In the genomic region with DNA sequence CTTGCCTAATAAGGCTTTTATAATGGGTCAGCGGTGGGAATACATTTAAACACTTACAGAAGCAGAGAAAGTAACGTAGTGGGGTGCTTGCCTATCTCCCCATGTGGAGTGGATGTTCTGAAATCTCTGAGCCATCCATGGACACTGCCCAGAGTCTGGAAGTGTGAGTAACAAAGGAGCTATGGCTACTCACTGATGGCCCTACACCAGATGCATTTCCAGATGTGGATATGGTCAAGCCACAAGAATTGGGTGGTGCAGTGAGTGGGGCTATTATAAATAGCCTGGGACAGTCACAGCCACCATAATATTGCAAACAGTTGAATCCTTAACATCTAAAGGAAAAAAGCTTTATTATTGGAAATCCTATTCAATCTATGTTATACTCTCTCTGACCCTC, we compare ENCODE assay signal across 20 cellular contexts.
"Had no signal": no experiment of that assay in that cellular context is flagged by ENCODE, and none has a peak within 500 bp of the region (broad histone marks: within the 10 kb centered on the region; RNA-seq: fewer than 3 reads in every experiment).

No MANE protein-coding gene starts in this region.

- H3K4me3 ChIP-seq: adrenal gland, body of pancreas, lung, suprapubic skin had no signal

- H3K4me1 ChIP-seq: adrenal gland had no signal

- H3K36me3 Mint-ChIP-seq: naive thymus-derived CD4-positive, alpha-beta T cell; stimulated activated memory B cell treated with anti-CD40 and anti-IgM and Interleukin-4, amounts not matched to agents 10 μg/mL and 1 μg/mL and 100 μg/mL, for 72 hours; T-cell had no signal

- H3K4me3 Mint-ChIP-seq: activated naive CD4-positive, alpha-beta T cell treated with anti-CD3 and anti-CD28 coated beads for 36 hours; activated T-helper 1 cell treated with anti-CD3 and anti-CD28 coated beads, Interleukin-12 subunit alpha, Interleukin-12 subunit beta, Interleukin-2, Interleukin-4 antibody, amounts not matched to agents 30 ng/mL and 10 ng/mL and 1 ng/mL, durations not matched to agents 14 hours and 24 hours and 36 hours; central memory CD8-positive, alpha-beta T cell; naive thymus-derived CD4-positive, alpha-beta T cell; stimulated activated memory B cell treated with anti-CD40 and anti-IgM and Interleukin-4, amounts not matched to agents 10 μg/mL and 1 μg/mL and 100 μg/mL, for 72 hours; T-cell; type B pancreatic cell had no signal

- H3K27me3 ChIP-seq: adrenal gland, body of pancreas, suprapubic skin had no signal

- DNase-seq: activated CD4-positive, alpha-beta T cell treated with anti-CD3 and anti-CD28 coated beads for 4 hours; activated naive CD4-positive, alpha-beta T cell treated with anti-CD3 and anti-CD28 coated beads for 36 hours; adrenal gland; body of pancreas; cortex of kidney; effector CD8-positive, alpha-beta T cell; hypothalamus; midbrain; naive thymus-derived CD4-positive, alpha-beta T cell; posterior cingulate gyrus; T-cell; T1000 had no signal

- H3K27me3 Mint-ChIP-seq: type B pancreatic cell had no signal

- H3K27ac ChIP-seq: adrenal gland, body of pancreas, neutrophil, suprapubic skin, VCaP had no signal

- H3K9me3 ChIP-seq: adrenal gland, body of pancreas, neutrophil, suprapubic skin had no signal

- H3K27ac Mint-ChIP-seq: activated naive CD4-positive, alpha-beta T cell treated with anti-CD3 and anti-CD28 coated beads for 36 hours; activated T-helper 1 cell treated with anti-CD3 and anti-CD28 coated beads, Interleukin-12 subunit alpha, Interleukin-12 subunit beta, Interleukin-2, Interleukin-4 antibody, amounts not matched to agents 30 ng/mL and 10 ng/mL and 1 ng/mL, durations not matched to agents 14 hours and 24 hours and 36 hours; naive thymus-derived CD4-positive, alpha-beta T cell; stimulated activated memory B cell treated with anti-CD40 and anti-IgM and Interleukin-4, amounts not matched to agents 10 μg/mL and 1 μg/mL and 100 μg/mL, for 72 hours; T-cell; type B pancreatic cell had no signal

- H3K9me3 Mint-ChIP-seq: activated naive CD4-positive, alpha-beta T cell treated with anti-CD3 and anti-CD28 coated beads for 36 hours; activated T-helper 1 cell treated with anti-CD3 and anti-CD28 coated beads, Interleukin-12 subunit alpha, Interleukin-12 subunit beta, Interleukin-2, Interleukin-4 antibody, amounts not matched to agents 30 ng/mL and 10 ng/mL and 1 ng/mL, durations not matched to agents 14 hours and 24 hours and 36 hours; central memory CD8-positive, alpha-beta T cell; stimulated activated memory B cell treated with anti-CD40 and anti-IgM and Interleukin-4, amounts not matched to agents 10 μg/mL and 1 μg/mL and 100 μg/mL, for 72 hours; T-cell; type B pancreatic cell had no signal

- ATAC-seq: body of pancreas; naive thymus-derived CD4-positive, alpha-beta T cell; stimulated activated memory B cell treated with anti-CD40 and anti-IgM and Interleukin-4, amounts not matched to agents 10 μg/mL and 1 μg/mL and 100 μg/mL, for 72 hours; T-cell had no signal

- H3K36me3 ChIP-seq: adrenal gland, neutrophil, suprapubic skin had no signal

- H3K4me1 Mint-ChIP-seq: central memory CD8-positive, alpha-beta T cell; stimulated activated memory B cell treated with anti-CD40 and anti-IgM and Interleukin-4, amounts not matched to agents 10 μg/mL and 1 μg/mL and 100 μg/mL, for 72 hours; T-cell had no signal
